ENCODE assay signal across 14 cellular contexts in the genomic region with DNA sequence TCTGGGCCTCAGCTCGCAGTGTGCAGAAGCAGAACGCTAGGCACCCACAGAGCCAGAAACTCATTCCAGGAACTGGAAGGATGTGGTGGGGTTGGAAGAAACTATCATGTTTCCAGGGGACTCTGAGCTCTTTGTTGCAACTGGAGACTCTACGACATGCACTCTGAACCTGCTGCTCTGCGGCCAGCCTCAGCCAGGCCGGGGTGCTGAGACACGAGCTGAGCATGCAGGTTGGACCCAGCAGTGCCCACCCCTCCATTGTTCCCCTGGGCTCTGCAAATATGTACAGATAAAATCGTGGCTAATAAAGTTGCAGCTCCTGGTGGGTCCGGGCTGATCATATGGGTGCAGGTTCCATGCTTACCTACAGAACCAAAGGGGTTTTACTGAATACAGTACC. TPM values are rescaled to one million over a fixed set of nuclear protein-coding genes. Genes with fewer than 3 reads are reported as not detected.
DNase-seq lines count a peak whose midpoint lies in the region; ATAC-seq and TF ChIP-seq lines count a peak whose summit lies in the region.
"Had no signal": no experiment of that assay in that cellular context is flagged by ENCODE, and none has a peak within 500 bp of the region (broad histone marks: within the 10 kb centered on the region; RNA-seq: fewer than 3 reads in every experiment).

No MANE protein-coding gene starts in this region.

- ATAC-seq in gastroesophageal sphincter = no peak
- ATAC-seq in right cardiac atrium = no peak

- peaks cover 12% of the 10 kb centered on the region for H3K4me1 Mint-ChIP-seq in progenitor cell of endocrine pancreas (ENCODE audit: low read depth)
- H3K4me1 Mint-ChIP-seq in osteocyte (ENCODE audit: unreplicated experiment) = no peaks in the 10 kb centered on the region
- H3K4me1 Mint-ChIP-seq: CD8-positive, alpha-beta memory T cell had no signal

- H3K4me3 Mint-ChIP-seq in progenitor cell of endocrine pancreas (ENCODE audit: low read depth) (no peak overlapping the region), osteocyte (ENCODE audit: unreplicated experiment) (no peak overlapping the region)
- H3K4me3 Mint-ChIP-seq: CD4-positive, CD25-positive, alpha-beta regulatory T cell; CD8-positive, alpha-beta memory T cell; H9 had no signal

- H3K27me3 Mint-ChIP-seq in progenitor cell of endocrine pancreas (no peaks in the 10 kb centered on the region), osteocyte (ENCODE audit: unreplicated experiment) (peaks cover 6% of the 10 kb centered on the region)

- H3K4me3 ChIP-seq in gastroesophageal sphincter = no peak overlapping the region
- no peak overlapping the region for H3K4me3 ChIP-seq in right cardiac atrium (ENCODE audit: low read length)

- intact Hi-C loops in right cardiac atrium (cut with DNase I) = no loop called here

- H3K9me3 ChIP-seq in gastroesophageal sphincter (peaks cover 0 to 13% (median 0%) of the 10 kb centered on the region in 3 donors), right cardiac atrium (ENCODE audit: control insufficient read depth, low read length) (peaks cover 3% of the 10 kb centered on the region)
- H3K9me3 ChIP-seq: BE2C, Caco-2 had no signal

- H3K27ac ChIP-seq in gastroesophageal sphincter = no peak overlapping the region
- H3K27ac ChIP-seq in right cardiac atrium (ENCODE audit: low read length) = no peak overlapping the region

- TF ChIP-seq CTCF in progenitor cell of endocrine pancreas (IDR thresholded peaks at IDR 0.05; ENCODE audit: unreplicated experiment) = no peak
- no peak for TF ChIP-seq CTCF in gastroesophageal sphincter (IDR thresholded peaks at IDR 0.05)
- TF ChIP-seq CTCF in osteocyte (IDR thresholded peaks at IDR 0.05) = no peak

- H3K27me3 ChIP-seq in gastroesophageal sphincter (peaks cover 63% of the 10 kb centered on the region), right cardiac atrium (ENCODE audit: control insufficient read depth, insufficient read depth) (peaks cover 2% of the 10 kb centered on the region)
- H3K27me3 ChIP-seq: BE2C had no signal

- H3K36me3 Mint-ChIP-seq in progenitor cell of endocrine pancreas (ENCODE audit: insufficient read depth) (no peaks in the 10 kb centered on the region), osteocyte (ENCODE audit: unreplicated experiment) (no peaks in the 10 kb centered on the region)
- H3K36me3 Mint-ChIP-seq: CD8-positive, alpha-beta memory T cell had no signal

- H3K27ac Mint-ChIP-seq in progenitor cell of endocrine pancreas (peak overlapping the region; percentile 35), osteocyte (ENCODE audit: unreplicated experiment) (no peak overlapping the region)
- H3K27ac Mint-ChIP-seq: CD8-positive, alpha-beta memory T cell had no signal

- H3K36me3 ChIP-seq in gastroesophageal sphincter = no peaks in the 10 kb centered on the region
- H3K36me3 ChIP-seq: BE2C had no signal

- no peaks in the 10 kb centered on the region for H3K4me1 ChIP-seq in gastroesophageal sphincter
- no peaks in the 10 kb centered on the region for H3K4me1 ChIP-seq in right cardiac atrium (ENCODE audit: control insufficient read depth, insufficient read depth, low read length)
- H3K4me1 ChIP-seq: Caco-2 had no signal

- peaks cover 3% of the 10 kb centered on the region for H3K9me3 Mint-ChIP-seq in progenitor cell of endocrine pancreas (ENCODE audit: low read depth)
- no peaks in the 10 kb centered on the region for H3K9me3 Mint-ChIP-seq in osteocyte (ENCODE audit: unreplicated experiment)

- peak; percentile 51 for DNase-seq in NCI-H146 (lab: John Stamatoyannopoulos, UW)
- peak; percentile 47 for DNase-seq in NCI-H69 (lab: John Stamatoyannopoulos, UW)
- DNase-seq in left kidney (ENCODE audit: low read depth, low spot score) = peak; percentile 31
- no peak for DNase-seq in progenitor cell of endocrine pancreas (ENCODE audit: low spot score, unreplicated experiment)
- no peak for DNase-seq in right cardiac atrium
- DNase-seq in osteocyte (ENCODE audit: extremely low spot score, unreplicated experiment) = no peak
- DNase-seq: ACHN; BE2C; C1 segment of cervical spinal cord; Caco-2; CD8-positive, alpha-beta memory T cell; H9 had no signal

- 81% methylated on average over 8 of the region's 8 CpGs; no CpG with 5 or more reads in 1 of the 2 donors for WGBS in gastroesophageal sphincter (ENCODE audit: low coverage in 1 of 2), 2 donors
- WGBS in right cardiac atrium = 82% methylated on average over 8 of the region's 8 CpGs

- no peak for TF ChIP-seq POLR2A in gastroesophageal sphincter (IDR thresholded peaks at IDR 0.05)

- TF ChIP-seq EP300 in gastroesophageal sphincter (IDR thresholded peaks at IDR 0.05) = no peak

RNA-seq across cellular contexts. Expression of gene ARL4C, which starts 37.6 kb away (rescaled TPM):
- total RNA-seq in progenitor cell of endocrine pancreas (39.9 and 41.8 TPM in 2 replicates), gastroesophageal sphincter (10 to 100 TPM in 1 of 4 donors, 1 to 10 TPM in 3; 3.7 to 12.7 (median 7.2) TPM), right cardiac atrium (1 to 10 TPM; 2.3 to 5.8 (median 4.4) TPM), osteocyte (35.1 and 37.1 TPM in 2 replicates)
- polyA plus RNA-seq in right cardiac atrium = 1.2 TPM

Comparison
In these comparisons a context has a peak if more than half of its experiments do, and no peak if none do; other contexts are left out.
1. DNase-seq: peak in NCI-H146 (single experiment), NCI-H69 (single experiment) and left kidney (single experiment); none in progenitor cell of endocrine pancreas (single experiment), right cardiac atrium (0 of 3) and osteocyte (single experiment).